ENCODE assay signal across 28 cellular contexts in genomic region chr6:132525866-132526265, GRCh38. TPM values are rescaled to one million over a fixed set of nuclear protein-coding genes. Genes with fewer than 3 reads are reported as not detected.
"Had no signal": no experiment of that assay in that cellular context is flagged by ENCODE, and none has a peak within 500 bp of the region (broad histone marks: within the 10 kb centered on the region; RNA-seq: fewer than 3 reads in every experiment).

No MANE protein-coding gene starts in this region.

- H3K9me3 Mint-ChIP-seq: naive thymus-derived CD8-positive, alpha-beta T cell had no signal

- H3K36me3 ChIP-seq: gastrocnemius medialis, heart right ventricle, pancreas, stomach, thoracic aorta, transverse colon had no signal

- H3K27me3 ChIP-seq: gastrocnemius medialis, stomach, transverse colon had no signal

- H3K4me1 ChIP-seq: gastrocnemius medialis, heart right ventricle, pancreas had no signal

- H3K4me3 Mint-ChIP-seq: naive thymus-derived CD8-positive, alpha-beta T cell had no signal

- H3K27ac ChIP-seq: dorsolateral prefrontal cortex, gastrocnemius medialis, heart right ventricle, pancreas, stomach, thoracic aorta, transverse colon had no signal

- H3K4me3 ChIP-seq: dorsolateral prefrontal cortex, gastrocnemius medialis, heart right ventricle, mucosa of descending colon, pancreas, stomach, thoracic aorta, transverse colon had no signal

- ATAC-seq: esophagus mucosa; gastrocnemius medialis; heart right ventricle; left lobe of liver; mucosa of descending colon; naive thymus-derived CD8-positive, alpha-beta T cell; pancreas; right cardiac atrium had no signal

- H3K27ac Mint-ChIP-seq: naive thymus-derived CD8-positive, alpha-beta T cell; progenitor cell of endocrine pancreas had no signal

- DNase-seq: cortex of kidney; dorsolateral prefrontal cortex; effector CD8-positive, alpha-beta T cell; gastrocnemius medialis; heart right ventricle; hypothalamus; islet precursor cell; mammary epithelial cell; mucosa of descending colon; naive thymus-derived CD8-positive, alpha-beta T cell; nucleus accumbens; pancreas; right cardiac atrium; small intestine; stimulated activated CD4-positive, alpha-beta T cell treated with anti-CD3 and anti-CD28 coated beads, Interleukin-12 subunit alpha, Interleukin-12 subunit beta, amount 100 ng/mL, for 4 hours; stimulated activated naive CD4-positive, alpha-beta T cell; stomach; substantia nigra; transverse colon had no signal

- FAIRE-seq: endometrium, pancreas, small intestine had no signal

- H3K36me3 Mint-ChIP-seq: naive thymus-derived CD8-positive, alpha-beta T cell had no signal

- H3K9me3 ChIP-seq: gastrocnemius medialis, heart right ventricle, mucosa of descending colon, pancreas, stomach, thoracic aorta, transverse colon had no signal

RNA-seq across cellular contexts. Expression of gene TAAR9, which starts 12.2 kb away (rescaled TPM):
- total RNA-seq: dorsolateral prefrontal cortex; esophagus mucosa; fibroblast of lung; gastrocnemius medialis; heart right ventricle; left lobe of liver; lower leg skin; mammary epithelial cell; mucosa of descending colon; naive thymus-derived CD8-positive, alpha-beta T cell; pancreas; progenitor cell of endocrine pancreas; right cardiac atrium; stomach; thoracic aorta; transverse colon; ureter had no signal
- polyA plus RNA-seq: fibroblast of lung; heart right ventricle; mammary epithelial cell; naive thymus-derived CD8-positive, alpha-beta T cell; neural cell; pancreas; right cardiac atrium; small intestine; stomach had no signal

RNA-seq across cellular contexts. Expression of gene TAAR8, which starts 26.6 kb away (rescaled TPM):
- total RNA-seq: dorsolateral prefrontal cortex; esophagus mucosa; fibroblast of lung; gastrocnemius medialis; heart right ventricle; left lobe of liver; lower leg skin; mammary epithelial cell; mucosa of descending colon; naive thymus-derived CD8-positive, alpha-beta T cell; pancreas; progenitor cell of endocrine pancreas; right cardiac atrium; stomach; thoracic aorta; transverse colon; ureter had no signal
- polyA plus RNA-seq: fibroblast of lung; heart right ventricle; mammary epithelial cell; naive thymus-derived CD8-positive, alpha-beta T cell; neural cell; pancreas; right cardiac atrium; small intestine; stomach had no signal

RNA-seq across cellular contexts. Expression of gene TAAR6, which starts 44.3 kb away (rescaled TPM):
- total RNA-seq: esophagus mucosa; fibroblast of lung; gastrocnemius medialis; heart right ventricle; left lobe of liver; lower leg skin; mammary epithelial cell; mucosa of descending colon; naive thymus-derived CD8-positive, alpha-beta T cell; pancreas; progenitor cell of endocrine pancreas; right cardiac atrium; stomach; thoracic aorta; transverse colon; ureter had no signal
- polyA plus RNA-seq: fibroblast of lung; heart right ventricle; mammary epithelial cell; naive thymus-derived CD8-positive, alpha-beta T cell; neural cell; pancreas; right cardiac atrium; small intestine; stomach had no signal
